In the genomic region with DNA sequence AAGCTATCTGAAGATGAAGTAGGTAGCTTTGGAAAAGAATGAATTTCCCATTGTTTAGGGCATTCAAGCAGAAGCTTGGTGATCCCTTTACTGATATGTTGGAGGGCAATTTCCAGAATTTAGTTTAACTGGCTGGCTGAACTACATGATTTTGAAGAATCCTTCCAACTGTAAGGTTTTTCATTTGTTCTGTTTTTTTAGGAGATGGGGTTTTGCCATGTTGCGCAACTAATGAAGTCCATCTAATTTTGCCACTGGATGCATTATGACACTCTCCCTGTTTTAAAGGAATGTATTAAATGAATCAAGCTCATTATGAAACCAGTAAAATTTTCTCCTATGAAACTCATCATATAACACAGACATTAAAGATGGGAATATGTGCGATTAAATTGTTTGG, we compare ENCODE assay signal across 17 cellular contexts.
"Had no signal": no experiment of that assay in that cellular context is flagged by ENCODE, and none has a peak within 500 bp of the region (broad histone marks: within the 10 kb centered on the region; RNA-seq: fewer than 3 reads in every experiment).

No MANE protein-coding gene starts in this region.

- H3K27ac ChIP-seq: KMS-11, SJSA1, SK-N-MC had no signal

- H3K27me3 ChIP-seq: SJSA1 had no signal

- H3K9me3 ChIP-seq: SJSA1 had no signal

- H3K36me3 ChIP-seq: SJSA1 had no signal

- DNase-seq: Kasumi-1, MM.1S, NCI-H1092 treated with DMSO at 0.1 percent for 48 hours, NCI-H1436, NCI-H187, NCI-H2029 treated with DMSO at 0.1 percent for 48 hours, NCI-H2227 treated with DMSO at 0.1 percent for 48 hours, NCI-H524, NCI-H526 treated with DMSO at 0.1 percent for 48 hours, NCI-H748 treated with DMSO at 0.1 percent for 48 hours, Right ventricle myocardium superior, RPMI8226, SIG-M5 had no signal

- H3K4me3 ChIP-seq: SJSA1, SK-N-MC had no signal

- FAIRE-seq: RCC 7860 had no signal

- H3K9ac ChIP-seq: KMS-11 had no signal

- H3K4me2 ChIP-seq: KMS-11 had no signal
